Comparison of ENCODE assay signal across 22 cellular contexts in genomic region chr22:48171294-48171693, GRCh38.
"Had no signal": no experiment of that assay in that cellular context is flagged by ENCODE, and none has a peak within 500 bp of the region (broad histone marks: within the 10 kb centered on the region; RNA-seq: fewer than 3 reads in every experiment).

No MANE protein-coding gene starts in this region.

- FAIRE-seq: islet of Langerhans had no signal

- H3K9me3 ChIP-seq: thyroid gland had no signal

- H3K27ac Mint-ChIP-seq: activated CD4-positive, alpha-beta memory T cell treated with anti-CD3 and anti-CD28 coated beads, Interleukin-2, amount 10 ng/mL, durations not matched to agents 7 days and 5 days; activated CD8-positive, alpha-beta memory T cell treated with anti-CD3 and anti-CD28 coated beads, Interleukin-2, amount 10 ng/mL, durations not matched to agents 7 days and 5 days; activated naive CD8-positive, alpha-beta T cell treated with anti-CD3 and anti-CD28 coated beads for 36 hours; natural killer cell treated with Interleukin-12 subunit alpha and Interleukin-12 subunit beta and Interleukin-15 and Interleukin-18, amount 100 ng/mL, for 72 hours; T-helper 2 cell treated with Interferon-gamma antibody and Interleukin-4, amounts not matched to agents 5 μg/mL and 100 μg/mL, for 36 hours had no signal

- H3K4me1 Mint-ChIP-seq: activated CD4-positive, alpha-beta memory T cell treated with anti-CD3 and anti-CD28 coated beads, Interleukin-2, amount 10 ng/mL, durations not matched to agents 7 days and 5 days; activated CD8-positive, alpha-beta memory T cell treated with anti-CD3 and anti-CD28 coated beads, Interleukin-2, amount 10 ng/mL, durations not matched to agents 7 days and 5 days; activated naive CD8-positive, alpha-beta T cell treated with anti-CD3 and anti-CD28 coated beads for 36 hours had no signal

- H3K4me1 ChIP-seq: thyroid gland had no signal

- H3K36me3 ChIP-seq: thyroid gland had no signal

- H3K27me3 Mint-ChIP-seq: activated CD4-positive, alpha-beta memory T cell treated with anti-CD3 and anti-CD28 coated beads, Interleukin-2, amount 10 ng/mL, durations not matched to agents 7 days and 5 days; activated CD8-positive, alpha-beta memory T cell treated with anti-CD3 and anti-CD28 coated beads, Interleukin-2, amount 10 ng/mL, durations not matched to agents 7 days and 5 days; activated naive CD8-positive, alpha-beta T cell treated with anti-CD3 and anti-CD28 coated beads for 36 hours had no signal

- H3K27ac ChIP-seq: epithelial cell of prostate, thyroid gland had no signal

- H3K27me3 ChIP-seq: thyroid gland had no signal

- H3K36me3 Mint-ChIP-seq: activated CD8-positive, alpha-beta memory T cell treated with anti-CD3 and anti-CD28 coated beads, Interleukin-2, amount 10 ng/mL, durations not matched to agents 7 days and 5 days; activated naive CD8-positive, alpha-beta T cell treated with anti-CD3 and anti-CD28 coated beads for 36 hours; natural killer cell treated with Interleukin-12 subunit alpha and Interleukin-12 subunit beta and Interleukin-15 and Interleukin-18, amount 100 ng/mL, for 72 hours had no signal

- DNase-seq: activated CD4-positive, alpha-beta memory T cell treated with anti-CD3 and anti-CD28 coated beads, Interleukin-2, amount 10 ng/mL, durations not matched to agents 7 days and 5 days; activated CD4-positive, alpha-beta T cell treated with anti-CD3 and anti-CD28 coated beads for 48 hours; activated CD4-positive, CD25-positive, alpha-beta regulatory T cell; activated CD8-positive, alpha-beta memory T cell treated with anti-CD3 and anti-CD28 coated beads, Interleukin-2, amount 10 ng/mL, durations not matched to agents 7 days and 5 days; activated naive CD4-positive, alpha-beta T cell; activated naive CD8-positive, alpha-beta T cell treated with anti-CD3 and anti-CD28 coated beads for 36 hours; amniotic stem cell; foreskin fibroblast; left colon; occipital lobe; posterior cingulate gyrus; retina; stimulated activated CD4-positive, alpha-beta T cell treated with anti-CD3 and anti-CD28 coated beads, Interleukin-12 subunit alpha, Interleukin-12 subunit beta, amount 100 ng/mL, for 4 hours; stimulated activated CD4-positive, alpha-beta T cell treated with anti-CD3 and anti-CD28 coated beads, Interleukin-1b, Interleukin-23, amount 100 ng/mL, for 48 hours; stimulated activated CD8-positive, alpha-beta memory T cell treated with anti-CD3 and anti-CD28 coated beads, Interleukin-4, amount 100 ng/mL, for 48 hours; stimulated activated naive CD4-positive, alpha-beta T cell; thyroid gland had no signal

- ATAC-seq: activated CD8-positive, alpha-beta memory T cell treated with anti-CD3 and anti-CD28 coated beads, Interleukin-2, amount 10 ng/mL, durations not matched to agents 7 days and 5 days; left colon; natural killer cell treated with Interleukin-12 subunit alpha and Interleukin-12 subunit beta and Interleukin-15 and Interleukin-18, amount 100 ng/mL, for 72 hours had no signal

- H3K9me3 Mint-ChIP-seq: activated CD4-positive, alpha-beta memory T cell treated with anti-CD3 and anti-CD28 coated beads, Interleukin-2, amount 10 ng/mL, durations not matched to agents 7 days and 5 days; activated naive CD8-positive, alpha-beta T cell treated with anti-CD3 and anti-CD28 coated beads for 36 hours; natural killer cell treated with Interleukin-12 subunit alpha and Interleukin-12 subunit beta and Interleukin-15 and Interleukin-18, amount 100 ng/mL, for 72 hours; T-helper 2 cell treated with Interferon-gamma antibody and Interleukin-4, amounts not matched to agents 5 μg/mL and 100 μg/mL, for 36 hours had no signal

- H3K4me3 ChIP-seq: lung, thyroid gland had no signal

- H3K4me3 Mint-ChIP-seq: activated CD4-positive, alpha-beta memory T cell treated with anti-CD3 and anti-CD28 coated beads, Interleukin-2, amount 10 ng/mL, durations not matched to agents 7 days and 5 days; activated CD8-positive, alpha-beta memory T cell treated with anti-CD3 and anti-CD28 coated beads, Interleukin-2, amount 10 ng/mL, durations not matched to agents 7 days and 5 days; activated naive CD8-positive, alpha-beta T cell treated with anti-CD3 and anti-CD28 coated beads for 36 hours; natural killer cell treated with Interleukin-12 subunit alpha and Interleukin-12 subunit beta and Interleukin-15 and Interleukin-18, amount 100 ng/mL, for 72 hours; T-helper 2 cell treated with Interferon-gamma antibody and Interleukin-4, amounts not matched to agents 5 μg/mL and 100 μg/mL, for 36 hours had no signal
